9 cellular contexts compared by ENCODE assay signal in the genomic region with DNA sequence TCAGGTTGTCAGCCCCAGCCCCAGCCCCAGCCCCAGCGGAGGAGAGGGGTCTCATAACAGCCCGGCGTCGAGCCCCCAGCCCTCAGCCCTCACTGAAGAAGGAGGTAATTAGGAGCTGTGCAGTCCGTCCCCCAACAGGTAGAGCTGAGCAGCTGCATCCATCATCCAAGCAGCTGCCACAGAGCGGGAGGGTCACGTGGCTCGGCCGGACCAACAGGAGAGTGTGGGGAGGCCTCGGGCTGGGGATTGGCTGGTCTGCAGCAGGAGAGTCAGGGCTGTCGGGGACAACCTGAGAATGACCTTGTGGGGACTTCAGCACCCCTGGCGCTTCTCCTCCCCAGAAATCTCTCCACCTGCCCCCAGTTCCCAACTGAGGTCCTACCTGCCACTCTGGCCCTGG. TPM values are rescaled to one million over a fixed set of nuclear protein-coding genes. Genes with fewer than 3 reads are reported as not detected.
DNase-seq lines count a peak whose midpoint lies in the region; ATAC-seq and TF ChIP-seq lines count a peak whose summit lies in the region.
"Had no signal": no experiment of that assay in that cellular context is flagged by ENCODE, and none has a peak within 500 bp of the region (broad histone marks: within the 10 kb centered on the region; RNA-seq: fewer than 3 reads in every experiment).

No MANE protein-coding gene starts in this region.

- peaks cover 11% of the 10 kb centered on the region for H3K4me1 ChIP-seq in neural progenitor cell

- H3K4me3 ChIP-seq in neural progenitor cell, result no peak overlapping the region

- H3K79me2 ChIP-seq in neural progenitor cell (ENCODE audit: low read depth), result no peaks in the 10 kb centered on the region

- peak overlapping the region; percentile 59 for H3K4me2 ChIP-seq in neural progenitor cell

- H3K36me3 Mint-ChIP-seq in activated CD4-positive, alpha-beta memory T cell treated with anti-CD3 and anti-CD28 coated beads, Interleukin-2, amount 10 ng/mL, durations not matched to agents 7 days and 5 days (ENCODE audit: low read depth), result no peaks in the 10 kb centered on the region
- no peaks in the 10 kb centered on the region for H3K36me3 Mint-ChIP-seq in neural progenitor cell

- no peaks in the 10 kb centered on the region for H3K9me3 Mint-ChIP-seq in activated CD4-positive, alpha-beta memory T cell treated with anti-CD3 and anti-CD28 coated beads, Interleukin-2, amount 10 ng/mL, durations not matched to agents 7 days and 5 days
- no peaks in the 10 kb centered on the region for H3K9me3 Mint-ChIP-seq in neural progenitor cell

- H2AFZ ChIP-seq in neural progenitor cell (replicated peaks), result peak overlapping the region; percentile 51

- no peak overlapping the region for H3K4me3 Mint-ChIP-seq in activated CD4-positive, alpha-beta memory T cell treated with anti-CD3 and anti-CD28 coated beads, Interleukin-2, amount 10 ng/mL, durations not matched to agents 7 days and 5 days
- no peak overlapping the region for H3K4me3 Mint-ChIP-seq in neural progenitor cell

- H3K4me1 Mint-ChIP-seq in activated CD4-positive, alpha-beta memory T cell treated with anti-CD3 and anti-CD28 coated beads, Interleukin-2, amount 10 ng/mL, durations not matched to agents 7 days and 5 days, result no peaks in the 10 kb centered on the region
- H3K4me1 Mint-ChIP-seq in neural progenitor cell, result peaks cover 21% of the 10 kb centered on the region

- H3K27me3 ChIP-seq in neural progenitor cell, result peaks cover 67% of the 10 kb centered on the region

- peak; percentile 83 for ATAC-seq in GM21723 (IDR thresholded peaks at IDR 0.05; ENCODE audit: unreplicated experiment)
- ATAC-seq in GM21825 (IDR thresholded peaks at IDR 0.05; ENCODE audit: unreplicated experiment), result no peak

- no peak for TF ChIP-seq CTCF in GM13977 (IDR thresholded peaks at IDR 0.05; ENCODE audit: extremely low read depth, insufficient read depth, missing control alignments)
- peak; percentile 41 for TF ChIP-seq CTCF in neural progenitor cell (IDR thresholded peaks at IDR 0.05)

- no peaks in the 10 kb centered on the region for H4K20me1 ChIP-seq in neural progenitor cell (ENCODE audit: low read depth)

- no peak overlapping the region for H3K27ac Mint-ChIP-seq in activated CD4-positive, alpha-beta memory T cell treated with anti-CD3 and anti-CD28 coated beads, Interleukin-2, amount 10 ng/mL, durations not matched to agents 7 days and 5 days
- H3K27ac Mint-ChIP-seq in neural progenitor cell, result no peak overlapping the region

- no peak overlapping the region for H3K9ac ChIP-seq in neural progenitor cell

- H3K9me3 ChIP-seq in neural progenitor cell (ENCODE audit: low read depth), result no peaks in the 10 kb centered on the region

- H3K27me3 Mint-ChIP-seq in activated CD4-positive, alpha-beta memory T cell treated with anti-CD3 and anti-CD28 coated beads, Interleukin-2, amount 10 ng/mL, durations not matched to agents 7 days and 5 days, result peaks cover 15% of the 10 kb centered on the region
- H3K27me3 Mint-ChIP-seq in neural progenitor cell (ENCODE audit: insufficient read depth, low read depth), result peaks cover 29% of the 10 kb centered on the region

- in situ Hi-C loops in GM13977 (cut with MboI; ENCODE audit: low pct_unique_long_range_greater_than_20kb, low sequenced_read_pairs, unreplicated experiment), result no loop called here

- CTCF ChIA-PET in activated CD4-positive, alpha-beta memory T cell treated with anti-CD3 and anti-CD28 coated beads, Interleukin-2, amount 10 ng/mL, durations not matched to agents 7 days and 5 days (lab: Charles Lee), result interaction anchor here (0.6 kb wide), 1 partner anchor 147 kb away, joined by 4 read pairs; no protein-coding TSS in a partner anchor

- DNase-seq in GM13977 (ENCODE audit: low spot score) (peak; percentile 70), NCI-H1417 treated with DMSO at 0.1 percent for 48 hours (lab: John Stamatoyannopoulos, UW) (peak; percentile 87), neural progenitor cell (ENCODE audit: low spot score) (peak; percentile 80), midbrain (lab: John Stamatoyannopoulos, UW) (no peak)
- peak; percentile 18 for DNase-seq in activated CD4-positive, alpha-beta memory T cell treated with anti-CD3 and anti-CD28 coated beads, Interleukin-2, amount 10 ng/mL, durations not matched to agents 7 days and 5 days
- DNase-seq in activated naive CD4-positive, alpha-beta T cell treated with anti-CD3 and anti-CD28 coated beads, Interleukin-2, amount 50 U/mL, for 16 hours, result no peak

- H3K27ac ChIP-seq in neural progenitor cell, result no peak overlapping the region
- H3K27ac ChIP-seq: epithelial cell of prostate had no signal

- H3F3A ChIP-seq in neural progenitor cell (ENCODE audit: low read depth), result peaks cover 14% of the 10 kb centered on the region

- no peaks in the 10 kb centered on the region for H3K36me3 ChIP-seq in neural progenitor cell

- POLR2A ChIA-PET in activated CD4-positive, alpha-beta memory T cell treated with anti-CD3 and anti-CD28 coated beads, Interleukin-2, amount 10 ng/mL, durations not matched to agents 7 days and 5 days (lab: Charles Lee), result no interaction called here

RNA-seq across cellular contexts. Expression of a gene that starts 29.6 kb away (rescaled TPM):
- total RNA-seq in activated CD4-positive, alpha-beta memory T cell treated with anti-CD3 and anti-CD28 coated beads, Interleukin-2, amount 10 ng/mL, durations not matched to agents 7 days and 5 days, result 10 to 100 TPM; 25.7 to 27.9 TPM
- total RNA-seq in neural progenitor cell (ENCODE audit: low replicate concordance), result 42.9 and 49.4 TPM in 2 replicates

Comparison
In these comparisons a context has a peak if more than half of its experiments do, and no peak if none do; other contexts are left out.
1. DNase-seq: peak in GM13977 (single experiment), NCI-H1417 treated with DMSO at 0.1 percent for 48 hours (single experiment), activated CD4-positive, alpha-beta memory T cell treated with anti-CD3 and anti-CD28 coated beads, Interleukin-2, amount 10 ng/mL, durations not matched to agents 7 days and 5 days (single experiment) and neural progenitor cell (single experiment); none in midbrain (single experiment) and activated naive CD4-positive, alpha-beta T cell treated with anti-CD3 and anti-CD28 coated beads, Interleukin-2, amount 50 U/mL, for 16 hours (single experiment).